ENCODE assay signal across 8 cellular contexts in the genomic region with DNA sequence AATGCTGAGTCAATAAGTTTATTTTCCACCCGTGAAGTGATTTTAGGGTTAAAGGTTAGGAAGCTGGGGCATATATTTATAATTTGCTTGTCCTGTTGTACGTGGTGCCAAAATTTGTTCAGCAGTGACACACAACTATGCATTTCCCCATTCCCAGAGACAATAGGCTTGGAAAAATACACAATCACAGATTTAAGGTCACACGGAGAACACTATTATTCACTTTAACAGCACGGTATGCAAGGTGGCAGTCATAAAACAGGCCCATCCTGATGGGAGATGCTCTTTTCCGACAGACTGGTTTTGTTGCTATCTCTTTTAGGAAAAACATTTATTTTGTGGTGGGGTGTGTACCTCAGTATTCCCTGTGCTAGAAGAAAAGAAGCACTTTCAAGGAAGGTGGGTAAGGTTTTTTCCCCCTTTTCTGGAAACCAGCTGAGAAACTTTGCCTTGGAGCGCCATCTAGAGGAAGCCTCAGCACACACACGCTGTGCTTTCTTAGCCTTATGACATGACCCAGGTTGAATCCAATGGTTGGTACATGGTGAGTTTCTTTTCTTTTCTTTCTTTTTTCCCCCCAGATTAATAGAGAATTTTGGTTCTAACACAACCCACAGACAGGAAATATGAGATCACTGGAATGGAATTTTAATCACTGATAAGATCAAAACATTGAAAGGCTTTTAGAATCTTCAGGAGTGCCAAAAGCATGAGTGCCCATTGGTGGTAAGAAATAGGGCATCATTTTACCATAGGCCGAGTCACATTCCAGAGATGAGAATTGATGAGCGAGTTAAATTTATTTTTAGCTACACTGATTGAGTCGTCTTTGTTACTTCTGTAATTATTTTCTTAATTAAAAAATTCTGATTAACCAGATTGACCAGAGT.
DNase-seq lines count a peak whose midpoint lies in the region; ATAC-seq and TF ChIP-seq lines count a peak whose summit lies in the region.

No MANE protein-coding gene starts in this region.

- no peak overlapping the region for H3K27ac ChIP-seq in 22Rv1

- TF ChIP-seq CTCF in 22Rv1 (IDR thresholded peaks at IDR 0.05) = peak; percentile 69
- TF ChIP-seq CTCF in GM12864 (IDR thresholded peaks at IDR 0.05; ENCODE audit: low read depth, low read length, missing control alignments) = peak; percentile 86

- H3K27me3 Mint-ChIP-seq in activated naive CD8-positive, alpha-beta T cell treated with anti-CD3 and anti-CD28 coated beads for 36 hours = peaks cover 4% of the 10 kb centered on the region

- no peaks in the 10 kb centered on the region for H3K36me3 Mint-ChIP-seq in activated naive CD8-positive, alpha-beta T cell treated with anti-CD3 and anti-CD28 coated beads for 36 hours

- no peak overlapping the region for H3K4me3 Mint-ChIP-seq in activated naive CD8-positive, alpha-beta T cell treated with anti-CD3 and anti-CD28 coated beads for 36 hours

- peaks cover 2% of the 10 kb centered on the region for H3K4me1 Mint-ChIP-seq in activated naive CD8-positive, alpha-beta T cell treated with anti-CD3 and anti-CD28 coated beads for 36 hours

- no peak overlapping the region for H3K27ac Mint-ChIP-seq in activated naive CD8-positive, alpha-beta T cell treated with anti-CD3 and anti-CD28 coated beads for 36 hours

- H3K4me3 ChIP-seq in GM12864 (ENCODE audit: low read depth, low read length) = no peak overlapping the region

- DNase-seq in GM12864 (ENCODE audit: low read depth) (peak; percentile 7), HuH-7.5 (ENCODE audit: low spot score) (peak; percentile 49), RKO (ENCODE audit: low spot score) (peak; percentile 46), left cardiac atrium (peak; percentile 41), renal cortical epithelial cell (ENCODE audit: low read depth) (peak; percentile 54)
- DNase-seq in activated naive CD8-positive, alpha-beta T cell treated with anti-CD3 and anti-CD28 coated beads for 36 hours = peak; percentile 28

- no peaks in the 10 kb centered on the region for H3K9me3 Mint-ChIP-seq in activated naive CD8-positive, alpha-beta T cell treated with anti-CD3 and anti-CD28 coated beads for 36 hours

- peak; percentile 66 to 71 for ATAC-seq in left cardiac atrium
- ATAC-seq in GM18519 (IDR thresholded peaks at IDR 0.05; ENCODE audit: low FRiP score, unreplicated experiment) = no peak

- intact Hi-C loops in left cardiac atrium (cut with DNase I) = loop anchor here (5.0 to 10.0 kb wide), 4 partner anchors 237 to 560 kb away; no protein-coding TSS in a partner anchor
